7 cellular contexts compared by ENCODE assay signal in the genomic region with DNA sequence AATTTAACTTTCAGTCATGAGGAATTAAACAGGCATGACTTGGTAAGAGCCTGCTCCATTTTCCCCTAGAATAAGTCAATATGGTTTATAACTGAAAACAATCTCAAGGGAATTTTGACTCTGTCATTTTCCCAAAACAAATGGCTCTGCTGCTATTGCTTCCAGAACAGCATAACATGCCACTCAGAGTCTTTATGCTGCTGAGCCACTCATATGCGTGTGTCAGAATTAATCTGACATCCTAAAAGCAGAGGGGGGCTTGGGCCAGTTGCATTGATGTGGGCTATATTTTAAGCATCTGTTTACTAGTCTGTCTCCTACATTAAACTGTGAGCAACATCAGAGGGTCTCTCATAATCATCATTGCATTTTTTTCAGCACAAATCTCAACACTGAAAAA.
"Had no signal": no experiment of that assay in that cellular context is flagged by ENCODE, and none has a peak within 500 bp of the region (broad histone marks: within the 10 kb centered on the region; RNA-seq: fewer than 3 reads in every experiment).

No MANE protein-coding gene starts in this region.

- H3K9ac ChIP-seq: KMS-11 had no signal

- H3K4me3 ChIP-seq: GM23338 had no signal

- H3K27ac ChIP-seq: HL-60, KMS-11 had no signal

- H3K4me2 ChIP-seq: GM23338, KMS-11 had no signal

- ATAC-seq: GM23338, HepG2 had no signal

- H2AFZ ChIP-seq: GM23338 had no signal

- DNase-seq: H9, HCEC 1CT, KBM-7 had no signal
